9 cellular contexts compared by ENCODE assay signal in the genomic region with DNA sequence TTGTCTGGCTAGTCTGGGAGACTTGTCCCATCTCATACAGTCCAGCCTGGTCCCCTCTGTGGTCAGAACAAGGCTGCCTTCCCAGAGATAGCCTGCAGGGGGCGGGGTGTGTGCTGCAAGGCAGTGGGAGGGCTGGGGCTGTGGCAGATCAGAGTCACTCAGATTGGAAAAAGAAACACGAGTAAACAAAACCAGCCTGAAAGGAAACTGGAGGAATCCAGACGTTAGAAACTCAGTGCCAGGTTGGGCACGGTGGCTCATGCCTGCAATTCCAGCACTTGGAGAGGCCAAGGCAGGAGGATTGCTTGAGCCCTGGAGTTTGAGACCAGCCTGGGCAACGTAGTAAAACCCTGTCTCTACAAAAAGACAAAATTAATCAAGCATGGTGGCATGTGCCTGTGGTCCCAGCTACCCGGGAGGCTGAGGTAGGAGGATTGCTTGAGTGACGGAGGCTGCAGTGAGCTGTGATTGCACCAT. TPM values are rescaled to one million over a fixed set of nuclear protein-coding genes. Genes with fewer than 3 reads are reported as not detected.
DNase-seq lines count a peak whose midpoint lies in the region; ATAC-seq, FAIRE-seq and TF ChIP-seq lines count a peak whose summit lies in the region.
"Had no signal": no experiment of that assay in that cellular context is flagged by ENCODE, and none has a peak within 500 bp of the region (broad histone marks: within the 10 kb centered on the region; RNA-seq: fewer than 3 reads in every experiment).

No MANE protein-coding gene starts in this region.

- no peak overlapping the region for H3K9ac ChIP-seq in neuronal stem cell (ENCODE audit: low read depth, low read length, poor library complexity)

- no CpG with 5 or more reads among the region's 7 CpGs for WGBS in neuronal stem cell (ENCODE audit: extremely low coverage in 2 of 2, insufficient read length in 2 of 2, insufficient replicate concordance in 1 of 2), 2 donors

- H4K91ac ChIP-seq in neuronal stem cell (ENCODE audit: low read depth, low read length, poor library complexity): no peak overlapping the region

- no peak overlapping the region for H3K23ac ChIP-seq in neuronal stem cell (ENCODE audit: low read depth, low read length, poor library complexity)

- peak overlapping the region; percentile 70 for H2AFZ ChIP-seq in neuronal stem cell (ENCODE audit: low read length)

- H2BK120ac ChIP-seq in neuronal stem cell (ENCODE audit: low read depth, low read length): no peak overlapping the region

- H3K4me1 ChIP-seq in neuronal stem cell (ENCODE audit: control insufficient read depth in 2 of 2, insufficient read depth in 1 of 2, low read depth in 1 of 2, low read length in 2 of 2): peaks cover 10 to 12% of the 10 kb centered on the region in 2 donors

- H2BK12ac ChIP-seq in neuronal stem cell (ENCODE audit: low read length): no peak overlapping the region

- H3K27me3 ChIP-seq in neuronal stem cell (ENCODE audit: control insufficient read depth in 3 of 3, insufficient read depth in 3 of 3, low read depth in 1 of 3, low read length in 3 of 3): peaks cover 0 to 1% (median 0%) of the 10 kb centered on the region in 3 experiments

- H2BK15ac ChIP-seq in neuronal stem cell (ENCODE audit: low read length): no peak overlapping the region

- H3K27ac ChIP-seq in neuronal stem cell (replicated peaks; ENCODE audit: low read length) (no peak overlapping the region), substantia nigra (ENCODE audit: low read depth, low read length, poor library complexity, severe bottlenecking) (no peak overlapping the region)

- no peak overlapping the region for H3K4ac ChIP-seq in neuronal stem cell (ENCODE audit: low read length)

- peaks cover 7 to 17% of the 10 kb centered on the region in 2 donors for H3K36me3 ChIP-seq in neuronal stem cell (replicated peaks in 1 of 2; ENCODE audit: control insufficient read depth in 2 of 2, insufficient read depth in 2 of 2, low read length in 2 of 2)

- no peak overlapping the region for H4K8ac ChIP-seq in neuronal stem cell (ENCODE audit: low read depth, low read length)

- H3K14ac ChIP-seq in neuronal stem cell (ENCODE audit: low read length): no peak overlapping the region

- peak; percentile 87 for DNase-seq in DMS 273 (lab: John Stamatoyannopoulos, UW; ENCODE audit: unreplicated experiment)
- peak; percentile 63 for DNase-seq in HPDE6-E6E7 (ENCODE audit: extremely low spot score)
- peak; percentile 44 for DNase-seq in RCC 7860 (ENCODE audit: low spot score)
- peak; percentile 47 for DNase-seq in activated T-helper 1 cell treated with Interleukin-2 at 50 U/mL for 16 hours (ENCODE audit: low read depth)
- peak; percentile 79 for DNase-seq in fibroblast of the aortic adventitia (ENCODE audit: low read depth)
- peak; percentile 73 for DNase-seq in neuronal stem cell (ENCODE audit: low spot score)
- DNase-seq in substantia nigra (lab: John Stamatoyannopoulos, UW): peak in 45 of 49 donors; percentile 10 to 80 (median 60)

- no peak for ATAC-seq in GM18870 (IDR thresholded peaks at IDR 0.05; ENCODE audit: unreplicated experiment)

- H3K9me3 ChIP-seq in neuronal stem cell (replicated peaks in 1 of 2; ENCODE audit: control insufficient read depth in 2 of 2, insufficient read depth in 1 of 2, low read depth in 1 of 2, low read length in 2 of 2): no peaks in the 10 kb centered on the region

- H2BK5ac ChIP-seq in neuronal stem cell (ENCODE audit: low read length): no peak overlapping the region

- no peak overlapping the region for H3K18ac ChIP-seq in neuronal stem cell (ENCODE audit: low read length)

- H3K4me3 ChIP-seq in fibroblast of the aortic adventitia (ENCODE audit: low read depth, low read length): no peak overlapping the region
- H3K4me3 ChIP-seq in neuronal stem cell (ENCODE audit: low read length in 2 of 2): no peak overlapping the region

- no peaks in the 10 kb centered on the region for H3K79me1 ChIP-seq in neuronal stem cell (ENCODE audit: low read depth, low read length)

- no peak overlapping the region for H2AK5ac ChIP-seq in neuronal stem cell (ENCODE audit: low read depth, low read length)

- no peak for FAIRE-seq in RCC 7860 (lab: Jason Lieb, UNC)

- no peak overlapping the region for H3K4me2 ChIP-seq in neuronal stem cell (ENCODE audit: insufficient read depth, low read length, poor library complexity, severe bottlenecking)

- TF ChIP-seq CTCF in fibroblast of the aortic adventitia (IDR thresholded peaks at IDR 0.05; ENCODE audit: insufficient read depth, low read length): peak; percentile 97

RNA-seq across cellular contexts. Expression of gene LEMD2, which starts 20.2 kb away (rescaled TPM):
- total RNA-seq in fibroblast of the aortic adventitia (ENCODE audit: low replicate concordance): 31.2 and 75.3 TPM in 2 replicates
- polyA plus RNA-seq in neuronal stem cell (2013, experiment 1 of 2): 30.6 TPM
- 30.2 TPM for polyA plus RNA-seq in neuronal stem cell (2013, experiment 2 of 2)

RNA-seq across cellular contexts. Expression of gene IP6K3, which starts 22.0 kb away (rescaled TPM):
- not detected in 2 replicates for total RNA-seq in fibroblast of the aortic adventitia (ENCODE audit: low replicate concordance)
- 1.7 TPM for polyA plus RNA-seq in neuronal stem cell (2013, experiment 1 of 2)
- 1.4 TPM for polyA plus RNA-seq in neuronal stem cell (2013, experiment 2 of 2)

RNA-seq across cellular contexts. Expression of gene MLN, which starts 35.1 kb away (rescaled TPM):
- total RNA-seq in fibroblast of the aortic adventitia (ENCODE audit: low replicate concordance): not detected in 2 replicates
- polyA plus RNA-seq in neuronal stem cell (2013, experiment 1 of 2): not detected
- not detected for polyA plus RNA-seq in neuronal stem cell (2013, experiment 2 of 2)
- polyA plus RNA-seq: adipose tissue had no signal

RNA-seq across cellular contexts. Expression of gene UQCC2, which starts 57.2 kb away (rescaled TPM):
- 7.0 and 20.2 TPM in 2 replicates for total RNA-seq in fibroblast of the aortic adventitia (ENCODE audit: low replicate concordance)
- 222 TPM for polyA plus RNA-seq in neuronal stem cell (2013, experiment 1 of 2)
- polyA plus RNA-seq in neuronal stem cell (2013, experiment 2 of 2): 222 TPM
